ENCODE assay signal across 7 cellular contexts in the genomic region with DNA sequence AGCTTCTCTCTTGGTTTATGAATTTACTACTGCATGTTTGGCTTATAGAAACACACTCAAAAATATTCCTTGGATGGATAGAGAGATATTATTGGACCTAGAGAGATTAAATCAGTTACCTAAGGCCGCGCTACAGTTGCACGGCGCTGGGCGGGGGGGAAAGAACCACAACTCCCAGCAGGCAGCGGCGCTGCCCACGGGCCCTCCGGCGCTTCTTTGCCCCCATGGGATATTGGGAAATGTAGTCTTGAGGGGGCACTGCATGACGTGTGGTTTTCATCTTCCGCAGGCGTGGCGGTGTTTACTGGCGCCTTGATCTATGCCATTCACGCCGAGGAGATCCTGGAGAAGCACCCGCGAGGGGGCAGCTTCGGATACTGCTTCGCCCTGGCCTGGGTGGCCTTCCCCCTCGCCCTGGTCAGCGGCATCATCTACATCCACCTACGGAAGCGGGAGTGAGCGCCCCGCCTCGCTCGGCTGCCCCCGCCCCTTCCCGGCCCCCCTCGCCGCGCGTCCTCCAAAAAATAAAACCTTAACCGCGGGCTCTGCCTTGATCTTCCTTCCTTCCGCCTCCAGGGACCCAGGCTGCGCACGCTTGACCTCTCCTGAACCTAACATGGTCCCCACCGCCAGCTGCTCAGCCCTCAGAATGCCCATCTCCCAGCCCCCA.
A peak's percentile ranks its signal among the peaks of the same experiment; 100 is the strongest.
DNase-seq lines count a peak whose midpoint lies in the region; ATAC-seq and TF ChIP-seq lines count a peak whose summit lies in the region.

No MANE protein-coding gene starts in this region.

- DNase-seq in NCI-H1436 (lab: John Stamatoyannopoulos, UW) (peak; percentile 98), UCSD-AML1 (lab: John Stamatoyannopoulos, UW; ENCODE audit: unreplicated experiment) (peak; percentile 86), astrocyte of the spinal cord (ENCODE audit: low read depth, low spot score) (peak; percentile 56), inferior parietal cortex (ENCODE audit: extremely low spot score) (peak; percentile 90)
- DNase-seq in stimulated activated CD4-positive, alpha-beta T cell treated with anti-CD3 and anti-CD28 coated beads, Interleukin-12 subunit alpha, Interleukin-12 subunit beta, amount 100 ng/mL, for 48 hours (ENCODE audit: low read depth in 2 of 3, low spot score in 1 of 3): peak; percentile 62 to 75 (median 70)

- ATAC-seq in GM21381 (IDR thresholded peaks at IDR 0.05; ENCODE audit: unreplicated experiment): peak; percentile 32
- no peak for ATAC-seq in HG03025 (IDR thresholded peaks at IDR 0.05; ENCODE audit: low FRiP score, unreplicated experiment)

- no peak for TF ChIP-seq CTCF in astrocyte of the spinal cord (IDR thresholded peaks at IDR 0.05; ENCODE audit: low read depth, low read length)

- in situ Hi-C loops in astrocyte of the spinal cord (cut with HindIII; ENCODE audit: low sequenced_read_pairs): no loop called here

- no peak overlapping the region for H3K4me3 ChIP-seq in astrocyte of the spinal cord (ENCODE audit: low read depth, low read length)
